Comparison of ENCODE assay signal across 18 cellular contexts in the genomic region with DNA sequence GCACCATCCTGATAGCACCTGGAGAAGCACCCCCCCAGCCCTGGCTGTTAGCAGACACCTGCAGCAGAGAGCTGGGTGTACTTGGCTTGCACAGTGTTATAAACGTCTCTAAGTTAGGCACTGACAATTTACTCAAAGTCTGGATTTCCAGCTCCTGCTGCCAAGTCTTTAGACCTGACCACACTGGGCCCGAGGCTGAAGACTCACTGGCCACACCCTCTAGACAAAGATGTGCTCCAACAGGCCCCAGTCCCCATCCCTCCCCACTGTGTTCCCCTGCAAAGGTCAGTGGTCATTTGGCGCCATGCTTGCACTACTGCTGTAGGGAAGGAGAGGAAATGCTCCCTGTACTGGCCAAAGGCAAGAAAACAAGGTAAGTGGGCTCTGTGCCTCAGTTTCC. TPM values are rescaled to one million over a fixed set of nuclear protein-coding genes. Genes with fewer than 3 reads are reported as not detected.
DNase-seq lines count a peak whose midpoint lies in the region; ATAC-seq and TF ChIP-seq lines count a peak whose summit lies in the region.
"Had no signal": no experiment of that assay in that cellular context is flagged by ENCODE, and none has a peak within 500 bp of the region (broad histone marks: within the 10 kb centered on the region; RNA-seq: fewer than 3 reads in every experiment).

No MANE protein-coding gene starts in this region.

- no peak for TF ChIP-seq CTCF in GM13976 (IDR thresholded peaks at IDR 0.05; ENCODE audit: borderline replicate concordance, control extremely low read depth, extremely low read depth, insufficient read depth, missing control alignments)
- no peak for TF ChIP-seq CTCF in RWPE2 (IDR thresholded peaks at IDR 0.05; ENCODE audit: poor library complexity, severe bottlenecking)
- TF ChIP-seq CTCF in left ventricle myocardium inferior (IDR thresholded peaks at IDR 0.05; ENCODE audit: borderline replicate concordance): no peak

- no peak overlapping the region for H3K27ac Mint-ChIP-seq in stimulated activated effector memory CD8-positive, alpha-beta T cell treated with anti-CD3 and anti-CD28 coated beads, Interleukin-12 subunit alpha, Interleukin-12 subunit beta, amount 100 ng/mL, for 72 hours
- H3K27ac Mint-ChIP-seq: CD14-positive monocyte had no signal

- ATAC-seq in RWPE2 (ENCODE audit: low read depth) (peak; percentile 76), esophagus mucosa (peak; percentile 69), HG03095 (IDR thresholded peaks at IDR 0.05; ENCODE audit: unreplicated experiment) (no peak)
- ATAC-seq in stimulated activated effector memory CD8-positive, alpha-beta T cell treated with anti-CD3 and anti-CD28 coated beads, Interleukin-12 subunit alpha, Interleukin-12 subunit beta, amount 100 ng/mL, for 72 hours: no peak
- ATAC-seq: HCT116, HepG2 had no signal

- H3K4me1 ChIP-seq in RWPE2 (ENCODE audit: insufficient read depth, poor library complexity, severe bottlenecking) (peaks cover 7% of the 10 kb centered on the region), left ventricle myocardium inferior (no peaks in the 10 kb centered on the region)
- H3K4me1 ChIP-seq: SJCRH30 had no signal

- H3K9me3 ChIP-seq in RWPE2 (ENCODE audit: severe bottlenecking): no peaks in the 10 kb centered on the region
- H3K9me3 ChIP-seq in left ventricle myocardium inferior (replicated peaks): no peaks in the 10 kb centered on the region
- H3K9me3 ChIP-seq: SJCRH30 had no signal

- DNase-seq in GM13976 (ENCODE audit: low spot score) (peak; percentile 31), HPDE6-E6E7 (ENCODE audit: extremely low spot score) (peak; percentile 88), RWPE2 (ENCODE audit: low spot score) (no peak), left ventricle myocardium inferior (no peak)
- no peak for DNase-seq in activated naive CD4-positive, alpha-beta T cell (lab: John Stamatoyannopoulos, UW)
- DNase-seq in stimulated activated effector memory CD8-positive, alpha-beta T cell treated with anti-CD3 and anti-CD28 coated beads, Interleukin-12 subunit alpha, Interleukin-12 subunit beta, amount 100 ng/mL, for 72 hours (ENCODE audit: low spot score in 2 of 2): no peak
- DNase-seq: AML-193, NCI-H1930, NCI-H2171 treated with DMSO at 0.1 percent for 48 hours, NCI-H774, SJCRH30 had no signal

- H3K27ac ChIP-seq in RWPE2 (ENCODE audit: poor library complexity, severe bottlenecking) (peak overlapping the region; percentile 20), left ventricle myocardium inferior (replicated peaks) (no peak overlapping the region)
- H3K27ac ChIP-seq: SJCRH30 had no signal

- H3K27me3 ChIP-seq in RWPE2 (ENCODE audit: insufficient read depth, poor library complexity, severe bottlenecking) (no peaks in the 10 kb centered on the region), left ventricle myocardium inferior (ENCODE audit: low read depth) (peaks cover 32% of the 10 kb centered on the region)
- H3K27me3 ChIP-seq: SJCRH30 had no signal

- intact Hi-C loops in left ventricle myocardium inferior (cut with micrococcal nuclease): no loop called here

- in situ Hi-C loops in GM13976 (cut with MboI; ENCODE audit: low sequenced_read_pairs, unreplicated experiment): no loop called here

- H3K9me3 Mint-ChIP-seq in stimulated activated effector memory CD8-positive, alpha-beta T cell treated with anti-CD3 and anti-CD28 coated beads, Interleukin-12 subunit alpha, Interleukin-12 subunit beta, amount 100 ng/mL, for 72 hours: no peaks in the 10 kb centered on the region
- H3K9me3 Mint-ChIP-seq: CD14-positive monocyte had no signal

- peaks cover 9% of the 10 kb centered on the region for H3K36me3 ChIP-seq in RWPE2 (ENCODE audit: low read depth)
- peaks cover 4% of the 10 kb centered on the region for H3K36me3 ChIP-seq in left ventricle myocardium inferior

- H3K4me3 Mint-ChIP-seq in stimulated activated effector memory CD8-positive, alpha-beta T cell treated with anti-CD3 and anti-CD28 coated beads, Interleukin-12 subunit alpha, Interleukin-12 subunit beta, amount 100 ng/mL, for 72 hours: no peak overlapping the region
- H3K4me3 Mint-ChIP-seq: CD14-positive monocyte had no signal

- H3K4me1 Mint-ChIP-seq in stimulated activated effector memory CD8-positive, alpha-beta T cell treated with anti-CD3 and anti-CD28 coated beads, Interleukin-12 subunit alpha, Interleukin-12 subunit beta, amount 100 ng/mL, for 72 hours: peaks cover 11% of the 10 kb centered on the region

- peaks cover 32% of the 10 kb centered on the region for H3K36me3 Mint-ChIP-seq in stimulated activated effector memory CD8-positive, alpha-beta T cell treated with anti-CD3 and anti-CD28 coated beads, Interleukin-12 subunit alpha, Interleukin-12 subunit beta, amount 100 ng/mL, for 72 hours

- no peak overlapping the region for H3K4me3 ChIP-seq in RWPE2 (ENCODE audit: severe bottlenecking)
- H3K4me3 ChIP-seq in left ventricle myocardium inferior: no peak overlapping the region
- H3K4me3 ChIP-seq: SJCRH30 had no signal

RNA-seq across cellular contexts. Expression of a gene that starts 31.1 kb away (rescaled TPM):
- total RNA-seq in esophagus mucosa: not detected
- total RNA-seq in left ventricle myocardium inferior: not detected
- total RNA-seq: HepG2; NCI-H460; SJCRH30; T-helper 2 cell treated with Interferon-gamma antibody and Interleukin-4, amounts not matched to agents 100 ng/mL and 5 ng/mL, for 36 hours had no signal

RNA-seq across cellular contexts. Expression of a gene that starts 36.4 kb away (rescaled TPM):
- total RNA-seq in esophagus mucosa: 73.5 TPM
- total RNA-seq in left ventricle myocardium inferior: 10.9 TPM

Comparison
In these comparisons a context has a peak if more than half of its experiments do, and no peak if none do; other contexts are left out.
1. DNase-seq: peak in GM13976 (single experiment) and HPDE6-E6E7 (single experiment); none in RWPE2 (single experiment), activated naive CD4-positive, alpha-beta T cell (0 of 4), stimulated activated effector memory CD8-positive, alpha-beta T cell treated with anti-CD3 and anti-CD28 coated beads, Interleukin-12 subunit alpha, Interleukin-12 subunit beta, amount 100 ng/mL, for 72 hours (0 of 2) and left ventricle myocardium inferior (single experiment).
2. ATAC-seq: peak in RWPE2 (single experiment) and esophagus mucosa (single experiment); none in HG03095 (single experiment) and stimulated activated effector memory CD8-positive, alpha-beta T cell treated with anti-CD3 and anti-CD28 coated beads, Interleukin-12 subunit alpha, Interleukin-12 subunit beta, amount 100 ng/mL, for 72 hours (single experiment).